8 cellular contexts compared by ENCODE assay signal in the genomic region with DNA sequence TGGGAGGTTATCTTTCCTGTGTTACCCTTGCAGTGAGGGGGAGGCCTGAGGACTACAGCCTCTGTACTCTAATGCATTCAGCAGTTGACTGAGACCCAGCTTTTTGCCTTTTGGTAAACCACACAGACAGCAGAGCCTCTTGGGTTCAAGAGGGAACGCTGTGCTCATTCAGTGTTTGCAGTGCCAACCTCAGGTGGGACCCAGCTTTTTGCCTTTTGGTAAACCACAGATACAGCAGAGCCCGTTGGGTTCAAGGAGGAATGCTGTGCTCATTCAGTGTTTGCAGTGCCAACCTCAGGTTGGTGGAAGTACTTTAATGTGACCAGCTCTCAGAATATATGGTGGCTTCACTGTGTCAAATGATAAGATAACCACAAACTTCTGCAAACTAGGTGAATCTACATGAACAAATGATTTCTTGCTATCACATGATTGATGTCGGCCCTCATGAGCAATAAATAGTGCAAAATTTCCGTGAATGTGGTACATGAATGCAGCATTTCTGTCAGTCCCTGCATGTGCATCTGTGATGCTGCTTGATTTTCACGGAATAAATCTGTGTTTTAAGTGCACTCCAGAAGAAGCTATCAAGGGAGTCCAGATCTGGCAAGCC. TPM values are rescaled to one million over a fixed set of nuclear protein-coding genes. Genes with fewer than 3 reads are reported as not detected.
A peak's percentile ranks its signal among the peaks of the same experiment; 100 is the strongest.
DNase-seq lines count a peak whose midpoint lies in the region; ATAC-seq and TF ChIP-seq lines count a peak whose summit lies in the region.

No MANE protein-coding gene starts in this region.

- WGBS in SK-N-SH (ENCODE audit: low lambda C conversion rate), result 86% methylated on average over 5 of the region's 5 CpGs
- 58 to 78% (median 69%) methylated on average over 5 of the region's 5 CpGs for WGBS in ovary, 3 donors

- H3K4me1 Mint-ChIP-seq in CD8-positive, alpha-beta T cell (ENCODE audit: low read depth), result peaks cover 66% of the 10 kb centered on the region
- H3K4me1 Mint-ChIP-seq in T-cell, result peaks cover 71 to 77% (median 75%) of the 10 kb centered on the region in 3 donors
- H3K4me1 Mint-ChIP-seq in mesothelial cell of epicardium, result peaks cover 18% of the 10 kb centered on the region

- peak overlapping the region; percentile 98 for H3K27ac Mint-ChIP-seq in CD8-positive, alpha-beta T cell
- H3K27ac Mint-ChIP-seq in T-cell, result peak overlapping the region; percentile 94 to 95
- H3K27ac Mint-ChIP-seq in mesothelial cell of epicardium, result peak overlapping the region; percentile 11

- H3K9me3 ChIP-seq in CD8-positive, alpha-beta T cell (ENCODE audit: low read length), result no peaks in the 10 kb centered on the region
- H3K9me3 ChIP-seq in SK-N-SH (no peaks in the 10 kb centered on the region), ovary (peaks cover 0 to 4% of the 10 kb centered on the region in 2 donors)

- H3K27ac ChIP-seq in CD8-positive, alpha-beta T cell (ENCODE audit: low read depth, low read length), result peak overlapping the region; percentile 90
- no peak overlapping the region for H3K27ac ChIP-seq in SK-N-SH (ENCODE audit: low read depth in 2 of 2, low read length in 1 of 2)
- no peak overlapping the region for H3K27ac ChIP-seq in ovary

- H3K9me3 Mint-ChIP-seq in CD8-positive, alpha-beta T cell, result peaks cover 2% of the 10 kb centered on the region
- H3K9me3 Mint-ChIP-seq in T-cell (no peaks in the 10 kb centered on the region), mesothelial cell of epicardium (no peaks in the 10 kb centered on the region)

- H4K20me1 ChIP-seq in SK-N-SH (ENCODE audit: insufficient read depth), result no peaks in the 10 kb centered on the region

- H3K9me2 ChIP-seq in SK-N-SH, result no peaks in the 10 kb centered on the region

- H3F3A ChIP-seq in SK-N-SH (replicated peaks; ENCODE audit: insufficient read depth), result no peaks in the 10 kb centered on the region

- TF ChIP-seq POLR2A in ovary (IDR thresholded peaks at IDR 0.05), result no peak

- DNase-seq in CD8-positive, alpha-beta T cell, result no peak
- DNase-seq in T-cell, result no peak
- no peak for DNase-seq in mesothelial cell of epicardium (ENCODE audit: low spot score in 2 of 2, unreplicated experiment in 2 of 2)
- no peak for DNase-seq in SK-N-SH
- DNase-seq in NCI-H2029 treated with DMSO at 0.1 percent for 48 hours (lab: John Stamatoyannopoulos, UW), result no peak
- DNase-seq in ovary, result no peak
- no peak for DNase-seq in head of caudate nucleus

- POLR2A ChIA-PET in CD8-positive, alpha-beta T cell (lab: Charles Lee), result interaction anchor here (0.9 to 3.4 kb wide), 5 partner anchors 30 to 143 kb away, joined by 4 to 46 read pairs (median 4); no protein-coding TSS in a partner anchor
- POLR2A ChIA-PET in T-cell (lab: Charles Lee) (interaction anchor here (0.5 to 1.7 kb wide), 8 partner anchors 10 to 143 kb away, joined by 3 to 17 read pairs (median 3); no protein-coding TSS in a partner anchor), SK-N-SH (lab: Yijun Ruan, JAX) (no interaction called here)

- peaks cover 44% of the 10 kb centered on the region for H3K4me1 ChIP-seq in CD8-positive, alpha-beta T cell (ENCODE audit: insufficient read depth, low read length)
- H3K4me1 ChIP-seq in SK-N-SH (ENCODE audit: control insufficient read depth in 1 of 2, insufficient read depth in 2 of 2, low read depth in 1 of 2, low read length in 1 of 2) (peaks cover 0 to 10% of the 10 kb centered on the region in 2 experiments; a peak in 1 of 4 replicates), ovary (ENCODE audit: insufficient read depth) (peaks cover 9% of the 10 kb centered on the region)

- H3K27me3 Mint-ChIP-seq in CD8-positive, alpha-beta T cell (ENCODE audit: low read depth), result no peaks in the 10 kb centered on the region
- H3K27me3 Mint-ChIP-seq in T-cell, result no peaks in the 10 kb centered on the region
- no peaks in the 10 kb centered on the region for H3K27me3 Mint-ChIP-seq in mesothelial cell of epicardium (ENCODE audit: low read depth)

- no peak for TF ChIP-seq RAD21 in SK-N-SH (IDR thresholded peaks at IDR 0.05; ENCODE audit: low read length)

- H3K9ac ChIP-seq in SK-N-SH, result no peak overlapping the region

- H3K36me3 Mint-ChIP-seq in CD8-positive, alpha-beta T cell, result peaks cover 10% of the 10 kb centered on the region
- H3K36me3 Mint-ChIP-seq in T-cell, result peaks cover 12% of the 10 kb centered on the region
- no peaks in the 10 kb centered on the region for H3K36me3 Mint-ChIP-seq in mesothelial cell of epicardium

- TF ChIP-seq EP300 in SK-N-SH (IDR thresholded peaks at IDR 0.05; ENCODE audit: borderline replicate concordance in 1 of 2, low read depth in 1 of 2, low read length in 1 of 2) (no peak), ovary (IDR thresholded peaks at IDR 0.05) (no peak)

- H3K4me3 ChIP-seq in CD8-positive, alpha-beta T cell (ENCODE audit: low read depth, low read length), result peak overlapping the region; percentile 77
- H3K4me3 ChIP-seq in SK-N-SH (ENCODE audit: low read depth in 2 of 2, low read length in 1 of 2) (peak overlapping the region in 1 of 2 experiments; percentile 79; a peak in 1 of 4 replicates), ovary (no peak overlapping the region)

- TF ChIP-seq CTCF in CD8-positive, alpha-beta T cell (IDR thresholded peaks at IDR 0.05), result no peak
- no peak for TF ChIP-seq CTCF in mesothelial cell of epicardium (IDR thresholded peaks at IDR 0.05; ENCODE audit: unreplicated experiment)
- no peak for TF ChIP-seq CTCF in SK-N-SH (IDR thresholded peaks at IDR 0.05)
- no peak for TF ChIP-seq CTCF in ovary (IDR thresholded peaks at IDR 0.05)

- peak; percentile 45 for ATAC-seq in CD8-positive, alpha-beta T cell
- ATAC-seq in GM21737 (IDR thresholded peaks at IDR 0.05; ENCODE audit: unreplicated experiment) (peak; percentile 20), T-cell (replicated peaks in 1 of 4) (peak in 2 of 4 experiments; percentile 50 to 54)

- CTCF ChIA-PET in CD8-positive, alpha-beta T cell (lab: Charles Lee), result interaction anchor here (0.7 to 6.0 kb wide), 9 partner anchors 12 to 184 kb away, joined by 3 to 65 read pairs (median 4); no protein-coding TSS in a partner anchor
- CTCF ChIA-PET in T-cell (lab: Charles Lee), result interaction anchor here in 1 of 2 donors (2.8 to 4.1 kb wide), 4 partner anchors 68 to 179 kb away, joined by 8 to 25 read pairs (median 18); no protein-coding TSS in a partner anchor
- CTCF ChIA-PET in SK-N-SH (lab: Yijun Ruan, JAX), result interaction anchor here (0.6 to 3.2 kb wide), 14 partner anchors 8 to 370 kb away, joined by 3 to 31 read pairs (median 5); no protein-coding TSS in a partner anchor

- H3K79me2 ChIP-seq in SK-N-SH (ENCODE audit: insufficient read depth), result no peaks in the 10 kb centered on the region

- H3K4me3 Mint-ChIP-seq in CD8-positive, alpha-beta T cell, result peak overlapping the region; percentile 95
- H3K4me3 Mint-ChIP-seq in T-cell (peak overlapping the region; percentile 87 to 97 (median 93)), mesothelial cell of epicardium (peak overlapping the region; percentile 96)

- no peak overlapping the region for H2AFZ ChIP-seq in SK-N-SH (ENCODE audit: low read depth)

- no peak overlapping the region for H3K4me2 ChIP-seq in SK-N-SH

- no peaks in the 10 kb centered on the region for H3K27me3 ChIP-seq in CD8-positive, alpha-beta T cell (ENCODE audit: insufficient read depth, low read length)
- peaks cover 31% of the 10 kb centered on the region for H3K27me3 ChIP-seq in SK-N-SH (ENCODE audit: insufficient read depth)
- no peaks in the 10 kb centered on the region for H3K27me3 ChIP-seq in ovary

- no peaks in the 10 kb centered on the region for H3K36me3 ChIP-seq in CD8-positive, alpha-beta T cell (ENCODE audit: insufficient read depth, low read length)
- H3K36me3 ChIP-seq in SK-N-SH (replicated peaks in 1 of 2; ENCODE audit: control insufficient read depth in 1 of 2, insufficient read depth in 2 of 2, low read length in 1 of 2) (no peaks in the 10 kb centered on the region), ovary (no peaks in the 10 kb centered on the region)

- intact Hi-C loops in CD8-positive, alpha-beta T cell (cut with DNase I, micrococcal nuclease), result loop anchor here (1.0 to 10.0 kb wide), 10 partner anchors 20 to 1373 kb away; partner anchors contain the start of genes CERT1 (in 2 of the 2), POLK (in 2 of the 2), GCNT4 (in 1 of the 2) and POC5 (in 1 of the 2)
- intact Hi-C loops in ovary (cut with DNase I) (loop anchor here in 2 of 4 donors (5.0 to 10.0 kb wide), 3 partner anchors 140 to 180 kb away; no protein-coding TSS in a partner anchor), head of caudate nucleus (cut with DNase I) (no loop called here)

TF ChIP-seq in SK-N-SH, 30 proteins besides CTCF, POLR2A, EP300 and RAD21 (continues in another document):
- no peak for TF ChIP-seq CHD2 (IDR thresholded peaks at IDR 0.05; ENCODE audit: low read length, partially characterized antibody)
- TF ChIP-seq FOXJ3 (CRISPR knock-in tag; IDR thresholded peaks at IDR 0.05), result no peak
- TF ChIP-seq POLR2AphosphoS5 (IDR thresholded peaks at IDR 0.05; ENCODE audit: low read depth, low read length), result no peak
- TF ChIP-seq MXI1 (IDR thresholded peaks at IDR 0.05; ENCODE audit: low read depth, low read length), result no peak
- TF ChIP-seq PBX3 (IDR thresholded peaks at IDR 0.05), result no peak
- no peak for TF ChIP-seq NFIC (IDR thresholded peaks at IDR 0.05; ENCODE audit: borderline replicate concordance)
- TF ChIP-seq TAF1 (IDR thresholded peaks at IDR 0.05; ENCODE audit: borderline replicate concordance, low read depth, low read length), result no peak
- no peak for TF ChIP-seq TCF12 (IDR thresholded peaks at IDR 0.05)
- TF ChIP-seq MEF2A (IDR thresholded peaks at IDR 0.05; ENCODE audit: borderline replicate concordance, low read depth), result no peak
- no peak for TF ChIP-seq SMC3 (IDR thresholded peaks at IDR 0.05; ENCODE audit: low read depth, low read length)

RNA-seq across cellular contexts. Expression of gene IQGAP2, which starts 1.7 kb away (rescaled TPM):
- 10 to 100 TPM; 30.9 to 34.3 TPM for total RNA-seq in CD8-positive, alpha-beta T cell
- 100 to 1,000 TPM in 1 of 5 donors, 10 to 100 TPM in 4; 66.5 to 121 (median 72.5) TPM for total RNA-seq in T-cell
- 13.9 to 16.0 TPM (median 15.2 TPM) in 3 replicates for total RNA-seq in mesothelial cell of epicardium
- polyA plus RNA-seq in SK-N-SH (2012; rRNA removed), result 2.1 and 2.6 TPM in 2 replicates
- polyA plus RNA-seq in SK-N-SH (2012; cell fraction: cytosol; rRNA removed), result 2.8 and 3.1 TPM in 2 replicates
- 1.8 and 2.9 TPM in 2 replicates for polyA plus RNA-seq in SK-N-SH (2012; cell fraction: nucleus; rRNA removed)
- 10 to 100 TPM in 6 of 7 donors, 1 to 10 TPM in 1; 9.3 to 27.6 (median 16.3) TPM for total RNA-seq in ovary
- 10 to 100 TPM in 1 of 2 donors, 1 to 10 TPM in 1; 8.6 to 13.9 TPM for polyA plus RNA-seq in ovary

Comparison
In these comparisons a context has a peak if more than half of its experiments do, and no peak if none do; other contexts are left out.
1. H3K27ac Mint-ChIP-seq: peak in every context shown above with its lines; median percentile 98 in CD8-positive, alpha-beta T cell; 94 in T-cell; 11 in mesothelial cell of epicardium.